Comparison of ENCODE assay signal across 7 cellular contexts in genomic region chr2:6896930-6897759, GRCh38. TPM values are rescaled to one million over a fixed set of nuclear protein-coding genes. Genes with fewer than 3 reads are reported as not detected.
A peak's percentile ranks its signal among the peaks of the same experiment; 100 is the strongest.
DNase-seq lines count a peak whose midpoint lies in the region; ATAC-seq, FAIRE-seq and TF ChIP-seq lines count a peak whose summit lies in the region.

No MANE protein-coding gene starts in this region.

- H3K79me2 ChIP-seq in mesendoderm (ENCODE audit: control insufficient read depth, insufficient read depth, low read length): no peaks in the 10 kb centered on the region

- no peak overlapping the region for H3K4me2 ChIP-seq in mesendoderm (ENCODE audit: low read length)

- no peaks in the 10 kb centered on the region for H3K79me1 ChIP-seq in mesendoderm (ENCODE audit: low read length)

- FAIRE-seq in G401.6 (lab: Jason Lieb, UNC): peak; percentile 15

- H3K4me1 ChIP-seq in colonic mucosa (no peaks in the 10 kb centered on the region), mesendoderm (ENCODE audit: control insufficient read depth, low read depth, low read length) (no peaks in the 10 kb centered on the region)

- no peak overlapping the region for H2AK5ac ChIP-seq in mesendoderm (ENCODE audit: low read length)

- H3K4me1 Mint-ChIP-seq in HFFc6 (ENCODE audit: low read depth): no peaks in the 10 kb centered on the region

- H3K36me3 ChIP-seq in colonic mucosa (no peaks in the 10 kb centered on the region), mesendoderm (ENCODE audit: control insufficient read depth, insufficient read depth, low read length) (no peaks in the 10 kb centered on the region)

- no peak overlapping the region for H3K4ac ChIP-seq in mesendoderm (ENCODE audit: low read depth, low read length)

- no CpG with 5 or more reads among the region's 5 CpGs for WGBS in mesendoderm (ENCODE audit: extremely low coverage, insufficient coverage, low lambda C conversion rate)

- no peak overlapping the region for H4K5ac ChIP-seq in mesendoderm (ENCODE audit: low read length)

- H3K9me3 Mint-ChIP-seq in HFFc6: peaks cover 44% of the 10 kb centered on the region

- H3K36me3 Mint-ChIP-seq in HFFc6 (ENCODE audit: low read depth): no peaks in the 10 kb centered on the region; the same call in 1 of the 2 replicates

- no peak for ATAC-seq in GM19324 (IDR thresholded peaks at IDR 0.05; ENCODE audit: low FRiP score, unreplicated experiment)
- ATAC-seq in GM18873 (IDR thresholded peaks at IDR 0.05; ENCODE audit: low FRiP score, unreplicated experiment): no peak

- H3K27ac Mint-ChIP-seq in HFFc6: no peak overlapping the region

- intact Hi-C loops in colonic mucosa (cut with DNase I): loop anchor here (5.0 kb wide), 1 partner anchor 145 kb away; no protein-coding TSS in a partner anchor

- no peak overlapping the region for H3K9ac ChIP-seq in colonic mucosa (ENCODE audit: low read depth in 2 of 2, low read length in 2 of 2)
- H3K9ac ChIP-seq in mesendoderm (ENCODE audit: low read length): no peak overlapping the region

- H3K56ac ChIP-seq in mesendoderm (ENCODE audit: low read length): no peak overlapping the region

- H2BK15ac ChIP-seq in mesendoderm (replicated peaks; ENCODE audit: low read depth): no peak overlapping the region

- TF ChIP-seq CTCF in HFFc6 (IDR thresholded peaks at IDR 0.05) (peak; percentile 65), colonic mucosa (IDR thresholded peaks at IDR 0.05) (peak; percentile 59)

- H3K18ac ChIP-seq in mesendoderm (ENCODE audit: low read length): no peak overlapping the region

- no peak overlapping the region for H3K27ac ChIP-seq in colonic mucosa
- no peak overlapping the region for H3K27ac ChIP-seq in mesendoderm (ENCODE audit: low read depth, low read length)

- no peak overlapping the region for H3K23ac ChIP-seq in mesendoderm (ENCODE audit: low read length)

- H3K27me3 ChIP-seq in colonic mucosa (no peaks in the 10 kb centered on the region), mesendoderm (ENCODE audit: insufficient read depth, low read length, poor library complexity) (no peaks in the 10 kb centered on the region)

- no peak overlapping the region for H2BK120ac ChIP-seq in mesendoderm (ENCODE audit: low read depth, low read length)

- H3K27me3 Mint-ChIP-seq in HFFc6 (ENCODE audit: insufficient read depth): no peaks in the 10 kb centered on the region

- H3K9me3 ChIP-seq in colonic mucosa: no peaks in the 10 kb centered on the region

- no peak overlapping the region for H3K4me3 ChIP-seq in colonic mucosa
- no peak overlapping the region for H3K4me3 ChIP-seq in mesendoderm (ENCODE audit: low read length)

- H2BK5ac ChIP-seq in mesendoderm (ENCODE audit: low read length): no peak overlapping the region

- no peak overlapping the region for H3K4me3 Mint-ChIP-seq in HFFc6

- DNase-seq in HFFc6 (no peak), OCI-M1 (lab: John Stamatoyannopoulos, UW) (peak; percentile 85), colonic mucosa (no peak), mesendoderm (peak; percentile 29)

- no peak overlapping the region for H4K8ac ChIP-seq in mesendoderm (ENCODE audit: low read depth, low read length)

RNA-seq across cellular contexts. Expression of gene RSAD2, which starts 19.6 kb away (rescaled TPM):
- not detected for total RNA-seq in HFFc6 (2021; fragmentation: NEBNext Ultra II Directional; extraction: Animal tissue kit (Norgen Biotek cat#: 25700))
- 1 to 10 TPM in 1 of 2 donors, under 1 TPM in 1; 0.72 to 4.7 TPM for total RNA-seq in colonic mucosa
- polyA plus RNA-seq in mesendoderm (2013, experiment 1 of 2): 0.01 TPM
- polyA plus RNA-seq in mesendoderm (2013, experiment 2 of 2): not detected

RNA-seq across cellular contexts. Expression of gene RNF144A, which starts 20.1 kb away (rescaled TPM):
- total RNA-seq in HFFc6 (2021; fragmentation: NEBNext Ultra II Directional; extraction: Animal tissue kit (Norgen Biotek cat#: 25700)): not detected
- total RNA-seq in colonic mucosa: 10 to 100 TPM; 13.9 to 22.6 TPM
- polyA plus RNA-seq in mesendoderm (2013, experiment 1 of 2): 6.3 TPM
- polyA plus RNA-seq in mesendoderm (2013, experiment 2 of 2): 6.0 TPM

RNA-seq across cellular contexts. Expression of gene CMPK2, which starts 31.4 kb away (rescaled TPM):
- total RNA-seq in HFFc6 (2021; fragmentation: NEBNext Ultra II Directional; extraction: Animal tissue kit (Norgen Biotek cat#: 25700)): not detected
- total RNA-seq in colonic mucosa: 1 to 10 TPM; 2.6 to 3.6 TPM
- 0.42 TPM for polyA plus RNA-seq in mesendoderm (2013, experiment 1 of 2)
- polyA plus RNA-seq in mesendoderm (2013, experiment 2 of 2): 0.41 TPM

Comparison
In these comparisons a context has a peak if more than half of its experiments do, and no peak if none do; other contexts are left out.
1. DNase-seq: peak in OCI-M1 (single experiment) and mesendoderm (single experiment); none in HFFc6 (single experiment) and colonic mucosa (single experiment).
2. RNA of gene RNF144A, which starts 20.1 kb away (total RNA-seq): 13.9 to 22.6 TPM in colonic mucosa; not detected in HFFc6; every median in the first group is over 10 times any median in the second.